ENCODE assay signal across 1 cellular context in the genomic region with DNA sequence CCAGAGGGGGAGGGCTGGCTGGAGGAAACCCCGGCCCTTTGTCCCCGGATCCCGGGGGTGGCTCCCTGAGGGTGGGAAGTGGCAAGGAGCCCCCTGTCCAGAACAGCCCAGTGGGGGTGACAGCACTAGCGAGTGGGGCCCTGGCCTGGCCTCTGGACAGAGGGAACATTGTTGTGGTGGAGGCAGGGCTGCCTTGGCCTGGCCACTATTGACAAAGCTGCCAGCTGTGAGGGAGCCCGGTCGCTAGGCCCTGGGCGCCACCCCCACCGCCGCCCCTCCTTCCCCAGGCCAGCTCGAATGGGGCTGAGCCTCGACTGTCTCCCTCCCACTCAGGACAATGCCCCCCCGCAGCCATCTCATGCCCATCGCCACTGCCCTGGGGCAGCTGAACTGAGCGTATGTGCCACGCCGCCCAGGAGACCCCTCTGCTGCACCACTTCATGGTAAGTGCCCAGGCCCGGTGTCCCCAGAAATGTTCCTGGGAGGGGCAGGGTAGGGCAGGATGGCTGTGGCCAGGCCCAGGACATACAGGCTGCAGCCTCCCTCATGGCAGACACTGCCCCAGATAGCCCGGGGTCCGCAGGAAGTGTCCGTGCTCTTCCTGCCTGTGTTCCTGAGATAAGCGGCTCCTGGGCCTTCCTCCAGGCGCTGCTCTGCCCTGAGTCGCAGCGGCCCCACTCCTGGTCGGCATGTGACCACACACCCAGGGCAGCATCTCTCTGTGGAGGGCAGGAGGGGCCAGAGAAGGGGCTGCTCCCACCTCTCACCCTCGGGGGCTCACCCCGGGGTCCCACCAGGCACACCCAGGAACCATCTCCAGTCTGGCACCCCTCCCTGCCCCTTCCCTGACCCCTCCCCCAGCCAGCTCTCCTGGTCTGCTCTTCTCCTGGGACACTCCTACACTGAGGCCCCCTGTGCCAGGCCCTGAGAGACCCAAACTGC.
TF ChIP-seq lines count a peak whose summit lies in the region.

No MANE protein-coding gene starts in this region.

TF ChIP-seq in K562, 482 proteins besides CTCF, POLR2A, EP300 and RAD21 (continued from another document and continues in another):
- TF ChIP-seq, protein P1, sequence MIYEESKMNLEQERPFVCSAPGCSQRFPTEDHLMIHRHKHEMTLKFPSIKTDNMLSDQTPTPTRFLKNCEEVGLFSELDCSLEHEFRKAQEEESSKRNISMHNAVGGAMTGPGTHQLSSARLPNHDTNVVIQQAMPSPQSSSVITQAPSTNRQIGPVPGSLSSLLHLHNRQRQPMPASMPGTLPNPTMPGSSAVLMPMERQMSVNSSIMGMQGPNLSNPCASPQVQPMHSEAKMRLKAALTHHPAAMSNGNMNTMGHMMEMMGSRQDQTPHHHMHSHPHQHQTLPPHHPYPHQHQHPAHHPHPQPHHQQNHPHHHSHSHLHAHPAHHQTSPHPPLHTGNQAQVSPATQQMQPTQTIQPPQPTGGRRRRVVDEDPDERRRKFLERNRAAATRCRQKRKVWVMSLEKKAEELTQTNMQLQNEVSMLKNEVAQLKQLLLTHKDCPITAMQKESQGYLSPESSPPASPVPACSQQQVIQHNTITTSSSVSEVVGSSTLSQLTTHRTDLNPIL (CRISPR knock-in tag; IDR thresholded peaks at IDR 0.05) = no peak
- TF ChIP-seq, protein P2, sequence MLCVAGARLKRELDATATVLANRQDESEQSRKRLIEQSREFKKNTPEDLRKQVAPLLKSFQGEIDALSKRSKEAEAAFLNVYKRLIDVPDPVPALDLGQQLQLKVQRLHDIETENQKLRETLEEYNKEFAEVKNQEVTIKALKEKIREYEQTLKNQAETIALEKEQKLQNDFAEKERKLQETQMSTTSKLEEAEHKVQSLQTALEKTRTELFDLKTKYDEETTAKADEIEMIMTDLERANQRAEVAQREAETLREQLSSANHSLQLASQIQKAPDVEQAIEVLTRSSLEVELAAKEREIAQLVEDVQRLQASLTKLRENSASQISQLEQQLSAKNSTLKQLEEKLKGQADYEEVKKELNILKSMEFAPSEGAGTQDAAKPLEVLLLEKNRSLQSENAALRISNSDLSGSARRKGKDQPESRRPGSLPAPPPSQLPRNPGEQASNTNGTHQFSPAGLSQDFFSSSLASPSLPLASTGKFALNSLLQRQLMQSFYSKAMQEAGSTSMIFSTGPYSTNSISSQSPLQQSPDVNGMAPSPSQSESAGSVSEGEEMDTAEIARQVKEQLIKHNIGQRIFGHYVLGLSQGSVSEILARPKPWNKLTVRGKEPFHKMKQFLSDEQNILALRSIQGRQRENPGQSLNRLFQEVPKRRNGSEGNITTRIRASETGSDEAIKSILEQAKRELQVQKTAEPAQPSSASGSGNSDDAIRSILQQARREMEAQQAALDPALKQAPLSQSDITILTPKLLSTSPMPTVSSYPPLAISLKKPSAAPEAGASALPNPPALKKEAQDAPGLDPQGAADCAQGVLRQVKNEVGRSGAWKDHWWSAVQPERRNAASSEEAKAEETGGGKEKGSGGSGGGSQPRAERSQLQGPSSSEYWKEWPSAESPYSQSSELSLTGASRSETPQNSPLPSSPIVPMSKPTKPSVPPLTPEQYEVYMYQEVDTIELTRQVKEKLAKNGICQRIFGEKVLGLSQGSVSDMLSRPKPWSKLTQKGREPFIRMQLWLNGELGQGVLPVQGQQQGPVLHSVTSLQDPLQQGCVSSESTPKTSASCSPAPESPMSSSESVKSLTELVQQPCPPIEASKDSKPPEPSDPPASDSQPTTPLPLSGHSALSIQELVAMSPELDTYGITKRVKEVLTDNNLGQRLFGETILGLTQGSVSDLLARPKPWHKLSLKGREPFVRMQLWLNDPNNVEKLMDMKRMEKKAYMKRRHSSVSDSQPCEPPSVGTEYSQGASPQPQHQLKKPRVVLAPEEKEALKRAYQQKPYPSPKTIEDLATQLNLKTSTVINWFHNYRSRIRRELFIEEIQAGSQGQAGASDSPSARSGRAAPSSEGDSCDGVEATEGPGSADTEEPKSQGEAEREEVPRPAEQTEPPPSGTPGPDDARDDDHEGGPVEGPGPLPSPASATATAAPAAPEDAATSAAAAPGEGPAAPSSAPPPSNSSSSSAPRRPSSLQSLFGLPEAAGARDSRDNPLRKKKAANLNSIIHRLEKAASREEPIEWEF (CRISPR knock-in tag; IDR thresholded peaks at IDR 0.05) = peak; percentile 79; the same call in 1 of the 2 replicates
- TF ChIP-seq, protein P3, sequence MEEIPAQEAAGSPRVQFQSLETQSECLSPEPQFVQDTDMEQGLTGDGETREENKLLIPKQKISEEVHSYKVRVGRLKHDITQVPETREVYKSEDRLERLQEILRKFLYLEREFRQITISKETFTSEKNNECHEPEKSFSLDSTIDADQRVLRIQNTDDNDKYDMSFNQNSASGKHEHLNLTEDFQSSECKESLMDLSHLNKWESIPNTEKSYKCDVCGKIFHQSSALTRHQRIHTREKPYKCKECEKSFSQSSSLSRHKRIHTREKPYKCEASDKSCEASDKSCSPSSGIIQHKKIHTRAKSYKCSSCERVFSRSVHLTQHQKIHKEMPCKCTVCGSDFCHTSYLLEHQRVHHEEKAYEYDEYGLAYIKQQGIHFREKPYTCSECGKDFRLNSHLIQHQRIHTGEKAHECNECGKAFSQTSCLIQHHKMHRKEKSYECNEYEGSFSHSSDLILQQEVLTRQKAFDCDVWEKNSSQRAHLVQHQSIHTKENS (CRISPR knock-in tag; IDR thresholded peaks at IDR 0.05) = no peak
- TF ChIP-seq TEAD4 (IDR thresholded peaks at IDR 0.05; ENCODE audit: low read length) (peak; percentile 85), TEAD4 (CRISPR knock-in tag; IDR thresholded peaks at IDR 0.05; ENCODE audit: borderline replicate concordance) (no peak), MAFF (IDR thresholded peaks at IDR 0.05; ENCODE audit: low read length) (no peak), ESRRB (CRISPR knock-in tag; IDR thresholded peaks at IDR 0.05; ENCODE audit: borderline replicate concordance) (no peak), PML (IDR thresholded peaks at IDR 0.05; ENCODE audit: low read length) (peak; percentile 22; the same call in 1 of the 2 replicates), CBFA2T2 (conservative IDR thresholded peaks at IDR 0.05) (peak; percentile 88), RCOR1 (IDR thresholded peaks at IDR 0.05; ENCODE audit: borderline replicate concordance in 1 of 2, low read depth in 2 of 2, low read length in 2 of 2) (peak in 1 of 2 experiments; percentile 64; a peak in 2 of 4 replicates), ZNF445 (CRISPR knock-in tag; IDR thresholded peaks at IDR 0.05; ENCODE audit: low read depth) (no peak), RBM14 (IDR thresholded peaks at IDR 0.05; ENCODE audit: borderline replicate concordance, insufficient read depth, low read depth, low read length) (no peak), NRF1 (conservative IDR thresholded peaks at IDR 0.05 in 1 of 2, IDR thresholded peaks at IDR 0.05 in 1 of 2) (peak; percentile 14 to 33; a peak in 1 of 4 replicates), BCL6 (CRISPR knock-in tag; IDR thresholded peaks at IDR 0.05) (no peak; the same call in 1 of the 2 replicates), NFXL1 (CRISPR knock-in tag; IDR thresholded peaks at IDR 0.05) (no peak), TBL1XR1 (IDR thresholded peaks at IDR 0.05; ENCODE audit: low read length in 2 of 2) (0 out of 4 replicates have a peak, but pooled peaks of 1 of the 2 experiments have one; percentile 33), CTBP1 (IDR thresholded peaks at IDR 0.05; ENCODE audit: borderline replicate concordance) (peak; percentile 62; the same call in 1 of the 2 replicates), BMI1 (IDR thresholded peaks at IDR 0.05; ENCODE audit: low read length) (no peak), SMAD2 (IDR thresholded peaks at IDR 0.05; ENCODE audit: low read depth, low read length) (no peak), ZNF584 (CRISPR knock-in tag; IDR thresholded peaks at IDR 0.05; ENCODE audit: low read depth) (0 out of 2 replicates have a peak, but pooled peaks have one; percentile 28), ZNF3 (CRISPR knock-in tag; IDR thresholded peaks at IDR 0.05) (no peak), ZBTB1 (CRISPR knock-in tag; IDR thresholded peaks at IDR 0.05; ENCODE audit: borderline replicate concordance, low read depth) (no peak)
- TF ChIP-seq, protein P4, sequence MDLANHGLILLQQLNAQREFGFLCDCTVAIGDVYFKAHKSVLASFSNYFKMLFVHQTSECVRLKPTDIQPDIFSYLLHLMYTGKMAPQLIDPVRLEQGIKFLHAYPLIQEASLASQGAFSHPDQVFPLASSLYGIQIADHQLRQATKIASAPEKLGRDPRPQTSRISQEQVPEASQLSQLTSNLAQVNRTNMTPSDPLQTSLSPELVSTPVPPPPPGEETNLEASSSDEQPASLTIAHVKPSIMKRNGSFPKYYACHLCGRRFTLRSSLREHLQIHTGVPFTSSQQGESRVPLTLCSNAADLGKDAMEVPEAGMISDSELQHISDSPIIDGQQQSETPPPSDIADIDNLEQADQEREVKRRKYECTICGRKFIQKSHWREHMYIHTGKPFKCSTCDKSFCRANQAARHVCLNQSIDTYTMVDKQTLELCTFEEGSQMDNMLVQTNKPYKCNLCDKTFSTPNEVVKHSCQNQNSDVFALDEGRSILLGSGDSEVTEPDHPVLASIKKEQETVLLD (IDR thresholded peaks at IDR 0.05) = no peak
- TF ChIP-seq, protein P5, sequence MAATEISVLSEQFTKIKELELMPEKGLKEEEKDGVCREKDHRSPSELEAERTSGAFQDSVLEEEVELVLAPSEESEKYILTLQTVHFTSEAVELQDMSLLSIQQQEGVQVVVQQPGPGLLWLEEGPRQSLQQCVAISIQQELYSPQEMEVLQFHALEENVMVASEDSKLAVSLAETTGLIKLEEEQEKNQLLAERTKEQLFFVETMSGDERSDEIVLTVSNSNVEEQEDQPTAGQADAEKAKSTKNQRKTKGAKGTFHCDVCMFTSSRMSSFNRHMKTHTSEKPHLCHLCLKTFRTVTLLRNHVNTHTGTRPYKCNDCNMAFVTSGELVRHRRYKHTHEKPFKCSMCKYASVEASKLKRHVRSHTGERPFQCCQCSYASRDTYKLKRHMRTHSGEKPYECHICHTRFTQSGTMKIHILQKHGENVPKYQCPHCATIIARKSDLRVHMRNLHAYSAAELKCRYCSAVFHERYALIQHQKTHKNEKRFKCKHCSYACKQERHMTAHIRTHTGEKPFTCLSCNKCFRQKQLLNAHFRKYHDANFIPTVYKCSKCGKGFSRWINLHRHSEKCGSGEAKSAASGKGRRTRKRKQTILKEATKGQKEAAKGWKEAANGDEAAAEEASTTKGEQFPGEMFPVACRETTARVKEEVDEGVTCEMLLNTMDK (IDR thresholded peaks at IDR 0.05; ENCODE audit: borderline replicate concordance, insufficient read depth, low read depth, low read length, poor library complexity, severe bottlenecking) = peak; percentile 9
- TF ChIP-seq, protein P6, sequence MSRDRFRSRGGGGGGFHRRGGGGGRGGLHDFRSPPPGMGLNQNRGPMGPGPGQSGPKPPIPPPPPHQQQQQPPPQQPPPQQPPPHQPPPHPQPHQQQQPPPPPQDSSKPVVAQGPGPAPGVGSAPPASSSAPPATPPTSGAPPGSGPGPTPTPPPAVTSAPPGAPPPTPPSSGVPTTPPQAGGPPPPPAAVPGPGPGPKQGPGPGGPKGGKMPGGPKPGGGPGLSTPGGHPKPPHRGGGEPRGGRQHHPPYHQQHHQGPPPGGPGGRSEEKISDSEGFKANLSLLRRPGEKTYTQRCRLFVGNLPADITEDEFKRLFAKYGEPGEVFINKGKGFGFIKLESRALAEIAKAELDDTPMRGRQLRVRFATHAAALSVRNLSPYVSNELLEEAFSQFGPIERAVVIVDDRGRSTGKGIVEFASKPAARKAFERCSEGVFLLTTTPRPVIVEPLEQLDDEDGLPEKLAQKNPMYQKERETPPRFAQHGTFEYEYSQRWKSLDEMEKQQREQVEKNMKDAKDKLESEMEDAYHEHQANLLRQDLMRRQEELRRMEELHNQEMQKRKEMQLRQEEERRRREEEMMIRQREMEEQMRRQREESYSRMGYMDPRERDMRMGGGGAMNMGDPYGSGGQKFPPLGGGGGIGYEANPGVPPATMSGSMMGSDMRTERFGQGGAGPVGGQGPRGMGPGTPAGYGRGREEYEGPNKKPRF (IDR thresholded peaks at IDR 0.05; ENCODE audit: low read depth, low read length) = no peak
- TF ChIP-seq, protein P7, sequence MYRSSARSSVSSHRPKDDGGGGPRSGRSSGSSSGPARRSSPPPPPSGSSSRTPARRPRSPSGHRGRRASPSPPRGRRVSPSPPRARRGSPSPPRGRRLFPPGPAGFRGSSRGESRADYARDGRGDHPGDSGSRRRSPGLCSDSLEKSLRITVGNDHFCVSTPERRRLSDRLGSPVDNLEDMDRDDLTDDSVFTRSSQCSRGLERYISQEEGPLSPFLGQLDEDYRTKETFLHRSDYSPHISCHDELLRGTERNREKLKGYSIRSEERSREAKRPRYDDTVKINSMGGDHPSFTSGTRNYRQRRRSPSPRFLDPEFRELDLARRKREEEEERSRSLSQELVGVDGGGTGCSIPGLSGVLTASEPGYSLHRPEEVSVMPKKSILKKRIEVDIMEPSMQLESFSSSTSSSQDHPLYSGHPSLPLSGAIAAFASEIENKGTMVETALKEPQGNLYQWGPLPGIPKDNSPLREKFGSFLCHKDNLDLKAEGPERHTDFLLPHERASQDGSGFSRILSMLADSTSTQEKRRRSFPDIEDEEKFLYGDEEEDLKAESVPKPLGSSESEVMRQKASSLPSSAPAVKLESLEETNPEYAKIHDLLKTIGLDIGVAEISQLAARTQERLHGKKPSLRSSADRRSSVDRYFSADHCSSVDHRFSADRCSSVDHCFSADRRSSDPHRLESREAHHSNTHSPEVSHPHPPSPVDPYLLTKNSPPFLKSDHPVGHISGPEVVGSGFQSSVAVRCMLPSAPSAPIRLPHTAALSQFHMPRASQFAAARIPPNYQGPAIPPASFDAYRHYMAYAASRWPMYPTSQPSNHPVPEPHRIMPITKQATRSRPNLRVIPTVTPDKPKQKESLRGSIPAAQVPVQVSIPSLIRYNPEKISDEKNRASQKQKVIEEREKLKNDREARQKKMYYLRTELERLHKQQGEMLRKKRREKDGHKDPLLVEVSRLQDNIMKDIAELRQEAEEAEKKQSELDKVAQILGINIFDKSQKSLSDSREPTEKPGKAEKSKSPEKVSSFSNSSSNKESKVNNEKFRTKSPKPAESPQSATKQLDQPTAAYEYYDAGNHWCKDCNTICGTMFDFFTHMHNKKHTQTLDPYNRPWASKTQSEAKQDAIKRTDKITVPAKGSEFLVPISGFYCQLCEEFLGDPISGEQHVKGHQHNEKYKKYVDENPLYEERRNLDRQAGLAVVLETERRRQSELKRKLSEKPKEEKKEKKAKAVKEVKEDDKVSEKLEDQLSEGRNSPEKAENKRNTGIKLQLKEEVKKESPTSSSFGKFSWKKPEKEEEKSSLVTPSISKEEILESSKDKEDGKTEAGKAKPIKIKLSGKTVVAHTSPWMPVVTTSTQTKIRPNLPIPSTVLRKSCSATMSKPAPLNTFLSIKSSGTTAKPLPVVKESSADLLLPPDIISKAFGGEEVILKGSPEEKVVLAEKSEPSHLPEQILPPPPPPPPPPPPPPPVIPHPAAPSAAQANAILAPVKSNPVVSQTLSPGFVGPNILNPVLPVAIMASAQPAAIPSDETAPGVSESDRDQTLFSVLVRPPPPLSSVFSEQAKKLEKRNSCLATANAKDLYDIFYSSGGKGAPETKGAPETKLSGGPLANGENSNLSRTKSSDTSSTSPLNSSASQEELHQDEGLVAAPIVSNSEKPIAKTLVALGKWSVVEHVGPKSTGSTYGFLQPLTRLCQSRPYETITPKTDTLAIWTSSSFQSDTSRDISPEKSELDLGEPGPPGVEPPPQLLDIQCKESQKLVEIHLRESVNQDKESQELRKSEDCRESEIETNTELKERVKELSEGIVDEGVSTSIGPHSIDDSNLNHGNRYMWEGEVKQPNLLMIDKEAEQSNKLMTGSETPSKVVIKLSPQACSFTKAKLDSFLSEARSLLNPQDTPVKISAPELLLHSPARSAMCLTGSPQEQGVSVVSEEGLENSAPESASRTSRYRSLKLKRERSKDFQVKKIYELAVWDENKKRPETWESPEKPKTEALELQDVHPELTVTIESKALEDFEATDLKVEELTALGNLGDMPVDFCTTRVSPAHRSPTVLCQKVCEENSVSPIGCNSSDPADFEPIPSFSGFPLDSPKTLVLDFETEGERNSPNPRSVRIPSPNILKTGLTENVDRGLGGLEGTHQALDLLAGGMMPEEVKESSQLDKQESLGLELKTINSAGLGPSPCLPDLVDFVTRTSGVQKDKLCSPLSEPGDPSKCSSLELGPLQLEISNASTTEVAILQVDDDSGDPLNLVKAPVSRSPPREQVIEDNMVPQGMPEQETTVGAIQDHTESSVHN (IDR thresholded peaks at IDR 0.05; ENCODE audit: borderline replicate concordance in 1 of 2, low read depth in 1 of 2) = no peak
